Comparison of ENCODE assay signal across 8 cellular contexts in genomic region chr16:21300309-21301167, GRCh38. TPM values are rescaled to one million over a fixed set of nuclear protein-coding genes. Genes with fewer than 3 reads are reported as not detected.
DNase-seq lines count a peak whose midpoint lies in the region; ATAC-seq, FAIRE-seq and TF ChIP-seq lines count a peak whose summit lies in the region.

No MANE protein-coding gene starts in this region.

- no peak overlapping the region for H2BK5ac ChIP-seq in mesenchymal stem cell (ENCODE audit: low read depth, low read length, poor library complexity, severe bottlenecking)

- H3K14ac ChIP-seq in mesenchymal stem cell (ENCODE audit: low read length in 2 of 2) = no peak overlapping the region

- no peak overlapping the region for H2AK5ac ChIP-seq in mesenchymal stem cell (ENCODE audit: low read length, severe bottlenecking)

- H3K4me2 ChIP-seq in endothelial cell of umbilical vein (ENCODE audit: insufficient read depth, low read length) = peak overlapping the region; percentile 83
- H3K4me2 ChIP-seq in mesenchymal stem cell (ENCODE audit: low read length, poor library complexity, severe bottlenecking) = peak overlapping the region; percentile 99

- POLR2A ChIA-PET in endothelial cell of umbilical vein (lab: Charles Lee) = interaction anchor here (0.6 to 1.0 kb wide), 4 partner anchors 48 to 1705 kb away, joined by 3 to 5 read pairs (median 4); no protein-coding TSS in a partner anchor

- peak; percentile 99 for FAIRE-seq in endothelial cell of umbilical vein (lab: Jason Lieb, UNC)

- no peaks in the 10 kb centered on the region for H3K36me3 Mint-ChIP-seq in CD4-positive, CD25-positive, alpha-beta regulatory T cell

- H4K20me1 ChIP-seq in endothelial cell of umbilical vein (replicated peaks; ENCODE audit: control insufficient read depth, extremely low read depth, insufficient read depth, low read length) = no peaks in the 10 kb centered on the region

- CTCF ChIA-PET in endothelial cell of umbilical vein (lab: Charles Lee) = interaction anchor here (0.6 to 4.6 kb wide), 32 partner anchors 9 to 1393 kb away, joined by 3 to 132 read pairs (median 5); partner anchors contain the start of genes CRYM, ERI2, LDAF1 and REXO5

- no peak overlapping the region for H3K27ac ChIP-seq in CD4-positive, CD25-positive, alpha-beta regulatory T cell (ENCODE audit: insufficient read depth, low read length, poor library complexity, severe bottlenecking)
- no peak overlapping the region for H3K27ac ChIP-seq in endothelial cell of umbilical vein (ENCODE audit: insufficient read depth, low read depth, low read length)
- H3K27ac ChIP-seq in mesenchymal stem cell (ENCODE audit: low read length, poor library complexity, severe bottlenecking) = peak overlapping the region; percentile 36

- no peak overlapping the region for H4K91ac ChIP-seq in mesenchymal stem cell (ENCODE audit: low read length)

- dilution Hi-C loops in endothelial cell of umbilical vein (cut with MboI; ENCODE audit: extremely low pct_ligation_motif_present, low sequenced_read_pairs) = no loop called here

- H2BK120ac ChIP-seq in mesenchymal stem cell (ENCODE audit: low read depth, low read length) = no peak overlapping the region

- H3K79me2 ChIP-seq in endothelial cell of umbilical vein (ENCODE audit: control insufficient read depth, insufficient read depth, low read length) = no peaks in the 10 kb centered on the region

- H3K4me3 ChIP-seq in CD4-positive, CD25-positive, alpha-beta regulatory T cell (ENCODE audit: low read depth, low read length) = no peak overlapping the region
- H3K4me3 ChIP-seq in endothelial cell of umbilical vein (replicated peaks in 1 of 3; ENCODE audit: insufficient read depth in 1 of 3, low read depth in 1 of 3, low read length in 3 of 3) = peak overlapping the region; percentile 61 to 65 (median 64)
- peak overlapping the region; percentile 81 to 90 for H3K4me3 ChIP-seq in mesenchymal stem cell (ENCODE audit: insufficient read depth in 1 of 2, low read depth in 1 of 2, low read length in 2 of 2)

- H3K9ac ChIP-seq in endothelial cell of umbilical vein (replicated peaks; ENCODE audit: extremely low read depth, insufficient read depth, low read length) (peak overlapping the region; percentile 33), mesenchymal stem cell (ENCODE audit: low read length) (peak overlapping the region; percentile 99)

- H2BK12ac ChIP-seq in mesenchymal stem cell (ENCODE audit: low read length in 2 of 2) = no peak overlapping the region

- peak; percentile 80 to 95 for TF ChIP-seq CTCF in endothelial cell of umbilical vein (IDR thresholded peaks at IDR 0.05; ENCODE audit: extremely low read depth in 1 of 2, insufficient read depth in 1 of 2, low read depth in 1 of 2, low read length in 2 of 2)

- TF ChIP-seq POLR2A in GM19099 (IDR thresholded peaks at IDR 0.05; ENCODE audit: extremely low read depth, insufficient read length, low read depth) (peak; percentile 57), endothelial cell of umbilical vein (IDR thresholded peaks at IDR 0.05; ENCODE audit: low read depth, low read length) (no peak)

- H3K9me3 Mint-ChIP-seq in CD4-positive, CD25-positive, alpha-beta regulatory T cell = peaks cover 0 to 1% (median 0%) of the 10 kb centered on the region in 7 donors

- H3K18ac ChIP-seq in mesenchymal stem cell (ENCODE audit: low read depth in 1 of 2, low read length in 2 of 2) = peak overlapping the region in 1 of 2 experiments; percentile 72

- peak; percentile 45 to 59 for ATAC-seq in CD4-positive, CD25-positive, alpha-beta regulatory T cell (ENCODE audit: low read depth in 2 of 2)
- ATAC-seq in HG03342 (IDR thresholded peaks at IDR 0.05; ENCODE audit: unreplicated experiment) = peak; percentile 57

- no peak overlapping the region for H4K8ac ChIP-seq in mesenchymal stem cell (ENCODE audit: low read length)

- H2AFZ ChIP-seq in endothelial cell of umbilical vein (ENCODE audit: low read depth, low read length) = peak overlapping the region; percentile 80
- H2AFZ ChIP-seq in mesenchymal stem cell (ENCODE audit: low read depth, low read length) = peak overlapping the region; percentile 98

- BruUV-seq in endothelial cell of umbilical vein (replicated peaks; lab: Mats Ljungman, UMichigan) = no TSS peak

- H3K4me3 Mint-ChIP-seq in CD4-positive, CD25-positive, alpha-beta regulatory T cell = peak overlapping the region; percentile 48 to 92 (median 84)

- H3K79me1 ChIP-seq in mesenchymal stem cell (replicated peaks; ENCODE audit: low read length, poor library complexity, severe bottlenecking) = peaks cover 2% of the 10 kb centered on the region

- H3K27me3 Mint-ChIP-seq in CD4-positive, CD25-positive, alpha-beta regulatory T cell = peaks cover 74% of the 10 kb centered on the region

- DNase-seq in CD4-positive, CD25-positive, alpha-beta regulatory T cell = peak in 1 of 3 donors; percentile 63
- DNase-seq in NCI-H345 treated with DMSO at 0.1 percent for 48 hours (lab: John Stamatoyannopoulos, UW; ENCODE audit: unreplicated experiment) (peak; percentile 93), endothelial cell of umbilical vein (ENCODE audit: low read depth, low spot score) (peak; percentile 100), mesenchymal stem cell (peak; percentile 100)
- DNase-seq in activated CD4-positive, alpha-beta T cell treated with anti-CD3 and anti-CD28 coated beads for 4 hours = peak; percentile 32 to 36
- peak; percentile 30 for DNase-seq in stimulated activated CD8-positive, alpha-beta memory T cell treated with anti-CD3 and anti-CD28 coated beads, Interleukin-7, amount 100 ng/mL, for 24 hours (ENCODE audit: low read depth)

- WGBS in mesenchymal stem cell = under 1% methylated on average over 36 of the region's 36 CpGs

- H3K4ac ChIP-seq in mesenchymal stem cell (ENCODE audit: low read depth in 1 of 2, low read length in 2 of 2) = peak overlapping the region; percentile 64 to 81

- H3K9me3 ChIP-seq in CD4-positive, CD25-positive, alpha-beta regulatory T cell (ENCODE audit: control insufficient read depth in 2 of 2, low read length in 2 of 2) = no peaks in the 10 kb centered on the region
- no peaks in the 10 kb centered on the region for H3K9me3 ChIP-seq in endothelial cell of umbilical vein (replicated peaks; ENCODE audit: control insufficient read depth, insufficient read depth, low read length)
- no peaks in the 10 kb centered on the region for H3K9me3 ChIP-seq in mesenchymal stem cell (ENCODE audit: control insufficient read depth, low read length)

- peak overlapping the region in 1 of 3 donors; percentile 39 for H3K27ac Mint-ChIP-seq in CD4-positive, CD25-positive, alpha-beta regulatory T cell

- H2BK15ac ChIP-seq in mesenchymal stem cell (ENCODE audit: low read depth, poor library complexity, severe bottlenecking) = no peak overlapping the region

- peaks cover 13% of the 10 kb centered on the region for H3K4me1 ChIP-seq in CD4-positive, CD25-positive, alpha-beta regulatory T cell (ENCODE audit: control insufficient read depth, insufficient read depth, low read length, poor library complexity, severe bottlenecking)
- H3K4me1 ChIP-seq in endothelial cell of umbilical vein (ENCODE audit: control insufficient read depth, extremely low read depth, insufficient read depth, low read length) (peaks cover 6% of the 10 kb centered on the region), mesenchymal stem cell (ENCODE audit: control insufficient read depth, insufficient read depth, low read depth, low read length) (peaks cover 9% of the 10 kb centered on the region)

- peaks cover 0 to 23% (median 13%) of the 10 kb centered on the region in 4 donors for H3K4me1 Mint-ChIP-seq in CD4-positive, CD25-positive, alpha-beta regulatory T cell

- intact Hi-C loops in endothelial cell of umbilical vein (cut with micrococcal nuclease) = loop anchor here (1.0 to 5.0 kb wide), 6 partner anchors 112 to 501 kb away; partner anchors contain the start of genes DCUN1D3 and LYRM1

- H3K36me3 ChIP-seq in CD4-positive, CD25-positive, alpha-beta regulatory T cell (ENCODE audit: control insufficient read depth, insufficient read depth, low read length) = no peaks in the 10 kb centered on the region
- H3K36me3 ChIP-seq in endothelial cell of umbilical vein (ENCODE audit: control insufficient read depth in 2 of 2, extremely low read depth in 1 of 2, insufficient read depth in 2 of 2, low read length in 2 of 2) (no peaks in the 10 kb centered on the region), mesenchymal stem cell (ENCODE audit: control insufficient read depth in 1 of 2, insufficient read depth in 2 of 2, low read depth in 1 of 2, low read length in 2 of 2) (peaks cover 0 to 36% of the 10 kb centered on the region in 2 experiments)

- H3K9me1 ChIP-seq in endothelial cell of umbilical vein (replicated peaks; ENCODE audit: control insufficient read depth, extremely low read depth, insufficient read depth, low read length) = no peaks in the 10 kb centered on the region

- peaks cover 16% of the 10 kb centered on the region for H3K27me3 ChIP-seq in CD4-positive, CD25-positive, alpha-beta regulatory T cell (ENCODE audit: control insufficient read depth, insufficient read depth, low read length)
- H3K27me3 ChIP-seq in endothelial cell of umbilical vein (ENCODE audit: control insufficient read depth in 2 of 2, insufficient read depth in 2 of 2, low read length in 2 of 2) (peaks cover 2 to 12% of the 10 kb centered on the region in 2 experiments), mesenchymal stem cell (ENCODE audit: control insufficient read depth in 1 of 2, insufficient read depth in 1 of 2, low read length in 2 of 2) (no peaks in the 10 kb centered on the region)

- peak overlapping the region in 1 of 2 experiments; percentile 89 for H3K23ac ChIP-seq in mesenchymal stem cell (ENCODE audit: low read length in 2 of 2)

TF ChIP-seq in endothelial cell of umbilical vein, 7 proteins besides CTCF, POLR2A, EP300 and RAD21 (continues in another document):
- peak; percentile 93 for TF ChIP-seq FOS (IDR thresholded peaks at IDR 0.05; ENCODE audit: borderline replicate concordance, insufficient read depth, low read length)
- TF ChIP-seq POLR2AphosphoS5 (IDR thresholded peaks at IDR 0.05; ENCODE audit: insufficient read depth, low read depth, low read length) = no peak
- TF ChIP-seq GATA2 (IDR thresholded peaks at IDR 0.05; ENCODE audit: insufficient read depth, insufficient read length, low read depth, low read length) = no peak
- TF ChIP-seq EZH2 (IDR thresholded peaks at IDR 0.05; ENCODE audit: borderline replicate concordance, low read depth, low read length, severe bottlenecking) = no peak

RNA-seq across cellular contexts. Expression of gene CRYM, which starts 22.4 kb away (rescaled TPM):
- not detected for total RNA-seq in CD4-positive, CD25-positive, alpha-beta regulatory T cell
- not detected for polyA plus RNA-seq in CD4-positive, CD25-positive, alpha-beta regulatory T cell
- total RNA-seq in endothelial cell of umbilical vein = not detected in 2 replicates
- polyA plus RNA-seq in endothelial cell of umbilical vein = not detected in 2 replicates
- polyA plus RNA-seq in endothelial cell of umbilical vein (2011; cell fraction: cytosol; rRNA removed) = not detected in 2 replicates
- not detected in 2 replicates for polyA plus RNA-seq in endothelial cell of umbilical vein (2011; cell fraction: nucleus; rRNA removed)
- polyA plus RNA-seq in endothelial cell of umbilical vein (2012) = not detected in 2 replicates
- polyA minus RNA-seq in endothelial cell of umbilical vein = not detected in 2 replicates
- not detected for polyA minus RNA-seq in endothelial cell of umbilical vein (2011; cell fraction: cytosol; rRNA and poly(A)+ RNA removed)
- polyA minus RNA-seq in endothelial cell of umbilical vein (2011; cell fraction: nucleus; rRNA and poly(A)+ RNA removed) = not detected in 2 replicates
- not detected for polyA plus RNA-seq in mesenchymal stem cell (2013, experiment 1 of 2)
- 0.07 TPM for polyA plus RNA-seq in mesenchymal stem cell (2013, experiment 2 of 2)
